In the genomic region with DNA sequence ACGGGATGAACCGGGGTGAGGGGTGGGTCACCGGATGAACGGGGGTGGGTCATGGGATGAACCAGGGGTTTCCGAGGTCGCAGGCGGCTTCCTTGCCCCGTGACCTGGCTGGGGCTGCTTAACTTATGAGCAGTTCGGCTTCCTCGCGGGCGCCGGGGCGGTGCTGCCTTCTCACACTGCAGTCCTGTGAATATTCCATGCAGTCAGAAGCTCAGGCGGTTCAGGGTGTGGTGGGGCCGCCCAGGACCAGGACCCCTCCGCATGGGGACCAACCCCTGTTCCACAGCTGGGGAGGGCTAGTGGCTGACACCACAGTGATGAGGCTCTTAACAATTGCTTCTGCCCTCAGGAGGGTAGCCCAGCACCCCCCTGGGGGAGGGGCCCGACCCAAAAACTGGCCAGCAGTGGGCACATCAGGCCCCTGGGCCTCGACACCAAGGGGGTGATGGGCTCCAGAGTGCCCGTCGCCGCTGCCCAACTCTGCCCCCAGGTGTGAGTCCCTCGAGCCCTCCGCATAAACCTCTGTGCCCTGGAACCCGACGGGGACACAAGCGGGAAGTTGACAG, we compare ENCODE assay signal across 1 cellular context.
TF ChIP-seq lines count a peak whose summit lies in the region.

No MANE protein-coding gene starts in this region.

TF ChIP-seq in GM23338, 12 proteins besides CTCF, POLR2A, EP300 and RAD21 (continued from another document):
- TF ChIP-seq, protein P1, sequence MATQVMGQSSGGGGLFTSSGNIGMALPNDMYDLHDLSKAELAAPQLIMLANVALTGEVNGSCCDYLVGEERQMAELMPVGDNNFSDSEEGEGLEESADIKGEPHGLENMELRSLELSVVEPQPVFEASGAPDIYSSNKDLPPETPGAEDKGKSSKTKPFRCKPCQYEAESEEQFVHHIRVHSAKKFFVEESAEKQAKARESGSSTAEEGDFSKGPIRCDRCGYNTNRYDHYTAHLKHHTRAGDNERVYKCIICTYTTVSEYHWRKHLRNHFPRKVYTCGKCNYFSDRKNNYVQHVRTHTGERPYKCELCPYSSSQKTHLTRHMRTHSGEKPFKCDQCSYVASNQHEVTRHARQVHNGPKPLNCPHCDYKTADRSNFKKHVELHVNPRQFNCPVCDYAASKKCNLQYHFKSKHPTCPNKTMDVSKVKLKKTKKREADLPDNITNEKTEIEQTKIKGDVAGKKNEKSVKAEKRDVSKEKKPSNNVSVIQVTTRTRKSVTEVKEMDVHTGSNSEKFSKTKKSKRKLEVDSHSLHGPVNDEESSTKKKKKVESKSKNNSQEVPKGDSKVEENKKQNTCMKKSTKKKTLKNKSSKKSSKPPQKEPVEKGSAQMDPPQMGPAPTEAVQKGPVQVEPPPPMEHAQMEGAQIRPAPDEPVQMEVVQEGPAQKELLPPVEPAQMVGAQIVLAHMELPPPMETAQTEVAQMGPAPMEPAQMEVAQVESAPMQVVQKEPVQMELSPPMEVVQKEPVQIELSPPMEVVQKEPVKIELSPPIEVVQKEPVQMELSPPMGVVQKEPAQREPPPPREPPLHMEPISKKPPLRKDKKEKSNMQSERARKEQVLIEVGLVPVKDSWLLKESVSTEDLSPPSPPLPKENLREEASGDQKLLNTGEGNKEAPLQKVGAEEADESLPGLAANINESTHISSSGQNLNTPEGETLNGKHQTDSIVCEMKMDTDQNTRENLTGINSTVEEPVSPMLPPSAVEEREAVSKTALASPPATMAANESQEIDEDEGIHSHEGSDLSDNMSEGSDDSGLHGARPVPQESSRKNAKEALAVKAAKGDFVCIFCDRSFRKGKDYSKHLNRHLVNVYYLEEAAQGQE (IDR thresholded peaks at IDR 0.05; ENCODE audit: unreplicated experiment), result no peak
- TF ChIP-seq STAT1 (IDR thresholded peaks at IDR 0.05; ENCODE audit: unreplicated experiment), result no peak
- TF ChIP-seq JUNB (IDR thresholded peaks at IDR 0.05; ENCODE audit: unreplicated experiment), result no peak
- TF ChIP-seq, protein P2, sequence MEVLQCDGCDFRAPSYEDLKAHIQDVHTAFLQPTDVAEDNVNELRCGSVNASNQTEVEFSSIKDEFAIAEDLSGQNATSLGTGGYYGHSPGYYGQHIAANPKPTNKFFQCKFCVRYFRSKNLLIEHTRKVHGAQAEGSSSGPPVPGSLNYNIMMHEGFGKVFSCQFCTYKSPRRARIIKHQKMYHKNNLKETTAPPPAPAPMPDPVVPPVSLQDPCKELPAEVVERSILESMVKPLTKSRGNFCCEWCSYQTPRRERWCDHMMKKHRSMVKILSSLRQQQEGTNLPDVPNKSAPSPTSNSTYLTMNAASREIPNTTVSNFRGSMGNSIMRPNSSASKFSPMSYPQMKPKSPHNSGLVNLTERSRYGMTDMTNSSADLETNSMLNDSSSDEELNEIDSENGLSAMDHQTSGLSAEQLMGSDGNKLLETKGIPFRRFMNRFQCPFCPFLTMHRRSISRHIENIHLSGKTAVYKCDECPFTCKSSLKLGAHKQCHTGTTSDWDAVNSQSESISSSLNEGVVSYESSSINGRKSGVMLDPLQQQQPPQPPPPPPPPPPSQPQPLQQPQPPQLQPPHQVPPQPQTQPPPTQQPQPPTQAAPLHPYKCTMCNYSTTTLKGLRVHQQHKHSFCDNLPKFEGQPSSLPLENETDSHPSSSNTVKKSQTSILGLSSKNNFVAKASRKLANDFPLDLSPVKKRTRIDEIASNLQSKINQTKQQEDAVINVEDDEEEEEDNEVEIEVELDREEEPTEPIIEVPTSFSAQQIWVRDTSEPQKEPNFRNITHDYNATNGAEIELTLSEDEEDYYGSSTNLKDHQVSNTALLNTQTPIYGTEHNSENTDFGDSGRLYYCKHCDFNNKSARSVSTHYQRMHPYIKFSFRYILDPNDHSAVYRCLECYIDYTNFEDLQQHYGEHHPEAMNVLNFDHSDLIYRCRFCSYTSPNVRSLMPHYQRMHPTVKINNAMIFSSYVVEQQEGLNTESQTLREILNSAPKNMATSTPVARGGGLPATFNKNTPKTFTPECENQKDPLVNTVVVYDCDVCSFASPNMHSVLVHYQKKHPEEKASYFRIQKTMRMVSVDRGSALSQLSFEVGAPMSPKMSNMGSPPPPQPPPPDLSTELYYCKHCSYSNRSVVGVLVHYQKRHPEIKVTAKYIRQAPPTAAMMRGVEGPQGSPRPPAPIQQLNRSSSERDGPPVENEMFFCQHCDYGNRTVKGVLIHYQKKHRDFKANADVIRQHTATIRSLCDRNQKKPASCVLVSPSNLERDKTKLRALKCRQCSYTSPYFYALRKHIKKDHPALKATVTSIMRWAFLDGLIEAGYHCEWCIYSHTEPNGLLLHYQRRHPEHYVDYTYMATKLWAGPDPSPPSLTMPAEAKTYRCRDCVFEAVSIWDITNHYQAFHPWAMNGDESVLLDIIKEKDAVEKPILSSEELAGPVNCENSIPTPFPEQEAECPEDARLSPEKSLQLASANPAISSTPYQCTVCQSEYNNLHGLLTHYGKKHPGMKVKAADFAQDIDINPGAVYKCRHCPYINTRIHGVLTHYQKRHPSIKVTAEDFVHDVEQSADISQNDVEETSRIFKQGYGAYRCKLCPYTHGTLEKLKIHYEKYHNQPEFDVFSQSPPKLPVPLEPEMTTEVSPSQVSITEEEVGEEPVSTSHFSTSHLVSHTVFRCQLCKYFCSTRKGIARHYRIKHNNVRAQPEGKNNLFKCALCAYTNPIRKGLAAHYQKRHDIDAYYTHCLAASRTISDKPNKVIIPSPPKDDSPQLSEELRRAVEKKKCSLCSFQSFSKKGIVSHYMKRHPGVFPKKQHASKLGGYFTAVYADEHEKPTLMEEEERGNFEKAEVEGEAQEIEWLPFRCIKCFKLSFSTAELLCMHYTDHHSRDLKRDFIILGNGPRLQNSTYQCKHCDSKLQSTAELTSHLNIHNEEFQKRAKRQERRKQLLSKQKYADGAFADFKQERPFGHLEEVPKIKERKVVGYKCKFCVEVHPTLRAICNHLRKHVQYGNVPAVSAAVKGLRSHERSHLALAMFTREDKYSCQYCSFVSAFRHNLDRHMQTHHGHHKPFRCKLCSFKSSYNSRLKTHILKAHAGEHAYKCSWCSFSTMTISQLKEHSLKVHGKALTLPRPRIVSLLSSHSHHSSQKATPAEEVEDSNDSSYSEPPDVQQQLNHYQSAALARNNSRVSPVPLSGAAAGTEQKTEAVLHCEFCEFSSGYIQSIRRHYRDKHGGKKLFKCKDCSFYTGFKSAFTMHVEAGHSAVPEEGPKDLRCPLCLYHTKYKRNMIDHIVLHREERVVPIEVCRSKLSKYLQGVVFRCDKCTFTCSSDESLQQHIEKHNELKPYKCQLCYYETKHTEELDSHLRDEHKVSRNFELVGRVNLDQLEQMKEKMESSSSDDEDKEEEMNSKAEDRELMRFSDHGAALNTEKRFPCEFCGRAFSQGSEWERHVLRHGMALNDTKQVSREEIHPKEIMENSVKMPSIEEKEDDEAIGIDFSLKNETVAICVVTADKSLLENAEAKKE (CRISPR knock-in tag; IDR thresholded peaks at IDR 0.05), result no peak
- TF ChIP-seq ZNF331 (CRISPR knock-in tag; IDR thresholded peaks at IDR 0.05; ENCODE audit: low read depth), result no peak
- TF ChIP-seq POLR2AphosphoS5 (IDR thresholded peaks at IDR 0.05; ENCODE audit: low read depth), result no peak
- no peak for TF ChIP-seq ZNF114 (CRISPR knock-in tag; IDR thresholded peaks at IDR 0.05)
- no peak for TF ChIP-seq EZH2phosphoT487 (IDR thresholded peaks at IDR 0.05; ENCODE audit: unreplicated experiment)
